ENCODE assay signal across 10 cellular contexts in genomic region chr9:124264812-124265211, GRCh38. TPM values are rescaled to one million over a fixed set of nuclear protein-coding genes. Genes with fewer than 3 reads are reported as not detected.
DNase-seq lines count a peak whose midpoint lies in the region; ATAC-seq and TF ChIP-seq lines count a peak whose summit lies in the region.
"Had no signal": no experiment of that assay in that cellular context is flagged by ENCODE, and none has a peak within 500 bp of the region (broad histone marks: within the 10 kb centered on the region; RNA-seq: fewer than 3 reads in every experiment).

No MANE protein-coding gene starts in this region.

- peaks cover 35% of the 10 kb centered on the region for H3K4me1 Mint-ChIP-seq in activated T-cell treated with anti-CD3 and anti-CD28 coated beads, Interleukin-2, amount 50 U/mL, for 4 hours (ENCODE audit: low read depth)

- DNase-seq in GM10248 (ENCODE audit: extremely low spot score) (peak; percentile 63), iris pigment epithelial cell (ENCODE audit: low read depth) (peak; percentile 55), NCI-H187 (lab: John Stamatoyannopoulos, UW) (no peak), NCI-H524 treated with DMSO at 0.1 percent for 48 hours (lab: John Stamatoyannopoulos, UW) (no peak)
- no peak for DNase-seq in activated CD4-positive, alpha-beta T cell treated with anti-CD3 and anti-CD28 coated beads, Interleukin-2, amount 50 U/mL, for 4 hours
- no peak for DNase-seq in activated T-cell treated with anti-CD3 and anti-CD28 coated beads, Interleukin-2, amount 50 U/mL, for 4 hours
- DNase-seq: psoas muscle, tibial artery had no signal

- H3K4me3 Mint-ChIP-seq in activated T-cell treated with anti-CD3 and anti-CD28 coated beads, Interleukin-2, amount 50 U/mL, for 4 hours: no peak overlapping the region

- ATAC-seq in GM21447 (IDR thresholded peaks at IDR 0.05; ENCODE audit: unreplicated experiment) (peak; percentile 54), HG03565 (IDR thresholded peaks at IDR 0.05; ENCODE audit: unreplicated experiment) (peak; percentile 57)
- no peak for ATAC-seq in activated T-cell treated with anti-CD3 and anti-CD28 coated beads, Interleukin-2, amount 50 U/mL, for 4 hours
- ATAC-seq: psoas muscle had no signal

- no peak for TF ChIP-seq CTCF in GM10248 (IDR thresholded peaks at IDR 0.05; ENCODE audit: control extremely low read depth, extremely low read depth, low read depth, missing control alignments)

- POLR2A ChIA-PET in GM10248 (lab: Yijun Ruan, JAX): interaction anchor here (0.6 to 0.7 kb wide), 2 partner anchors 17 to 324 kb away, joined by 5 to 6 read pairs; no protein-coding TSS in a partner anchor

- no peaks in the 10 kb centered on the region for H3K9me3 Mint-ChIP-seq in activated T-cell treated with anti-CD3 and anti-CD28 coated beads, Interleukin-2, amount 50 U/mL, for 4 hours

- no peaks in the 10 kb centered on the region for H3K36me3 Mint-ChIP-seq in activated T-cell treated with anti-CD3 and anti-CD28 coated beads, Interleukin-2, amount 50 U/mL, for 4 hours (ENCODE audit: insufficient read depth)

- CTCF ChIA-PET in GM10248 (lab: Yijun Ruan, JAX): interaction anchor here (0.8 to 2.4 kb wide), 6 partner anchors 10 to 58 kb away, joined by 3 to 7 read pairs (median 3); no protein-coding TSS in a partner anchor

- peaks cover 8% of the 10 kb centered on the region for H3K27me3 Mint-ChIP-seq in activated T-cell treated with anti-CD3 and anti-CD28 coated beads, Interleukin-2, amount 50 U/mL, for 4 hours (ENCODE audit: low read depth)

RNA-seq across cellular contexts. Expression of gene NEK6, which starts 7.1 kb away (rescaled TPM):
- total RNA-seq in activated T-cell treated with anti-CD3 and anti-CD28 coated beads, Interleukin-2, amount 50 U/mL, for 4 hours: 10 to 100 TPM; 29.8 to 46.1 (median 43.0) TPM

Comparison
In these comparisons a context has a peak if more than half of its experiments do, and no peak if none do; other contexts are left out.
1. DNase-seq: peak in GM10248 (single experiment) and iris pigment epithelial cell (single experiment); none in NCI-H187 (0 of 2), activated CD4-positive, alpha-beta T cell treated with anti-CD3 and anti-CD28 coated beads, Interleukin-2, amount 50 U/mL, for 4 hours (0 of 2), activated T-cell treated with anti-CD3 and anti-CD28 coated beads, Interleukin-2, amount 50 U/mL, for 4 hours (single experiment) and NCI-H524 treated with DMSO at 0.1 percent for 48 hours (single experiment).
2. ATAC-seq: peak in GM21447 (single experiment) and HG03565 (single experiment); none in activated T-cell treated with anti-CD3 and anti-CD28 coated beads, Interleukin-2, amount 50 U/mL, for 4 hours (0 of 2).